Comparison of ENCODE assay signal across 1 cellular context in the genomic region with DNA sequence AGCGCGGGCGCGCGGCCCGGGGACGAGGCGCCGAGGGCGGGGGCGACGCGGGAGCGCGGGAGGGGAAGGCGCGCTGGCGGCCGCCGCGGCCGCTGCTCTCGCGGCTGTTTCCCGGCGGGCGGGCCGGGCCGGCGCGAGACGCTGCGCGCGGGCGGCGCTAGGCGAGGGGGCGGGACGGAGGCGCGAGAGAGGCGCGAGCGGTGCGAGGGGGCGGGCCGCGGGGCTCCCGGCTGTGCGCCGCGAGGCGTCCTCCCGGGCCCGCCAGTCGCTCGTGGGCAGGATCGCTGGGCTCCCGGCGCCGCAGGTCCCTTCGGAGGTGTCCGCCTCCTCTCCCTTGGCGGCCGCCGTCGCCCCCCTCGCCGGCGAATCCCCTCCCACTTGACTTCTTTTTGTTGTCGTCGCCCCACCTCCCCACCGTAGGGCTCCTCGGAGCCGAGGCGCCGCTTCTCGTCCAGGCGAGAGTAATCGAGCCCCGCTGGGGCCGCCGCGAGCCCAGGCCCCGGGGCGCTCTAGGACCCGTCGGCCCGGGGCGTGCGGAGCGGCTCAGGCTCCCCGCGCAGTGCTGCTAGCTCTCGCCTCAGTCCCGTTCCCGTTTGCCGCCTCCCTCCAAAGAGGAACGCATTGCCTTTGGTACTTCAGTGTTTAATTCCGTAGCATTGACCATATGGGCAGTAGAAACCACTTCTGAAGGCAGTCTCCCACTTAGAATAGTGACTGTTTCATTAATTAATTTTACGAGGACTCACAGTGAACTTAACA.
A peak's percentile ranks its signal among the peaks of the same experiment; 100 is the strongest.
TF ChIP-seq lines count a peak whose summit lies in the region.

A gene (minus strand): TSS at position 110 of the 759 bp plus-strand sequence. CDS start 330 bp downstream, outside the sequence.

TF ChIP-seq in GM12878, 131 proteins besides CTCF, POLR2A, EP300 and RAD21 (continued from another document and continues in another):
- TF ChIP-seq, protein P1, sequence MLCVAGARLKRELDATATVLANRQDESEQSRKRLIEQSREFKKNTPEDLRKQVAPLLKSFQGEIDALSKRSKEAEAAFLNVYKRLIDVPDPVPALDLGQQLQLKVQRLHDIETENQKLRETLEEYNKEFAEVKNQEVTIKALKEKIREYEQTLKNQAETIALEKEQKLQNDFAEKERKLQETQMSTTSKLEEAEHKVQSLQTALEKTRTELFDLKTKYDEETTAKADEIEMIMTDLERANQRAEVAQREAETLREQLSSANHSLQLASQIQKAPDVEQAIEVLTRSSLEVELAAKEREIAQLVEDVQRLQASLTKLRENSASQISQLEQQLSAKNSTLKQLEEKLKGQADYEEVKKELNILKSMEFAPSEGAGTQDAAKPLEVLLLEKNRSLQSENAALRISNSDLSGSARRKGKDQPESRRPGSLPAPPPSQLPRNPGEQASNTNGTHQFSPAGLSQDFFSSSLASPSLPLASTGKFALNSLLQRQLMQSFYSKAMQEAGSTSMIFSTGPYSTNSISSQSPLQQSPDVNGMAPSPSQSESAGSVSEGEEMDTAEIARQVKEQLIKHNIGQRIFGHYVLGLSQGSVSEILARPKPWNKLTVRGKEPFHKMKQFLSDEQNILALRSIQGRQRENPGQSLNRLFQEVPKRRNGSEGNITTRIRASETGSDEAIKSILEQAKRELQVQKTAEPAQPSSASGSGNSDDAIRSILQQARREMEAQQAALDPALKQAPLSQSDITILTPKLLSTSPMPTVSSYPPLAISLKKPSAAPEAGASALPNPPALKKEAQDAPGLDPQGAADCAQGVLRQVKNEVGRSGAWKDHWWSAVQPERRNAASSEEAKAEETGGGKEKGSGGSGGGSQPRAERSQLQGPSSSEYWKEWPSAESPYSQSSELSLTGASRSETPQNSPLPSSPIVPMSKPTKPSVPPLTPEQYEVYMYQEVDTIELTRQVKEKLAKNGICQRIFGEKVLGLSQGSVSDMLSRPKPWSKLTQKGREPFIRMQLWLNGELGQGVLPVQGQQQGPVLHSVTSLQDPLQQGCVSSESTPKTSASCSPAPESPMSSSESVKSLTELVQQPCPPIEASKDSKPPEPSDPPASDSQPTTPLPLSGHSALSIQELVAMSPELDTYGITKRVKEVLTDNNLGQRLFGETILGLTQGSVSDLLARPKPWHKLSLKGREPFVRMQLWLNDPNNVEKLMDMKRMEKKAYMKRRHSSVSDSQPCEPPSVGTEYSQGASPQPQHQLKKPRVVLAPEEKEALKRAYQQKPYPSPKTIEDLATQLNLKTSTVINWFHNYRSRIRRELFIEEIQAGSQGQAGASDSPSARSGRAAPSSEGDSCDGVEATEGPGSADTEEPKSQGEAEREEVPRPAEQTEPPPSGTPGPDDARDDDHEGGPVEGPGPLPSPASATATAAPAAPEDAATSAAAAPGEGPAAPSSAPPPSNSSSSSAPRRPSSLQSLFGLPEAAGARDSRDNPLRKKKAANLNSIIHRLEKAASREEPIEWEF (IDR thresholded peaks at IDR 0.05; ENCODE audit: insufficient replicate concordance, low read depth, low read length): peak; percentile 81
- TF ChIP-seq RBBP5 (conservative IDR thresholded peaks at IDR 0.05) (no peak), SIN3A (IDR thresholded peaks at IDR 0.05; ENCODE audit: low read depth, low read length) (peak; percentile 87; the same call in 1 of the 2 replicates), DPF2 (IDR thresholded peaks at IDR 0.05) (peak; percentile 64), ETV6 (conservative IDR thresholded peaks at IDR 0.05 in 1 of 2, IDR thresholded peaks at IDR 0.05 in 1 of 2; ENCODE audit: borderline replicate concordance in 1 of 2, low read depth in 1 of 2) (0 out of 4 replicates have a peak, but pooled peaks of 1 of the 2 experiments have one; percentile 29), JUND (IDR thresholded peaks at IDR 0.05; ENCODE audit: low read depth, low read length) (no peak), RUNX3 (IDR thresholded peaks at IDR 0.05; ENCODE audit: low read length) (peak; percentile 47), HDGF (IDR thresholded peaks at IDR 0.05) (no peak), CREB1 (IDR thresholded peaks at IDR 0.05; ENCODE audit: low read depth) (peak; percentile 66; the same call in 1 of the 2 replicates), NFYA (IDR thresholded peaks at IDR 0.05; ENCODE audit: borderline replicate concordance, low read depth, low read length) (no peak), RELA (IDR thresholded peaks at IDR 0.05; ENCODE audit: borderline replicate concordance, partially characterized antibody) (peak; percentile 75), TARDBP (IDR thresholded peaks at IDR 0.05; ENCODE audit: borderline replicate concordance) (no peak), CBFB (IDR thresholded peaks at IDR 0.05; ENCODE audit: low read depth) (no peak), ASH2L (IDR thresholded peaks at IDR 0.05; ENCODE audit: borderline replicate concordance, low read depth) (no peak; the same call in 1 of the 2 replicates), YY1 (IDR thresholded peaks at IDR 0.05; ENCODE audit: low read depth, low read length) (peak; percentile 90), ZNF24 (IDR thresholded peaks at IDR 0.05) (no peak), FOXM1 (IDR thresholded peaks at IDR 0.05; ENCODE audit: low read depth, low read length) (0 out of 2 replicates have a peak, but pooled peaks have one; percentile 20), IKZF1 (conservative IDR thresholded peaks at IDR 0.05) (peak; percentile 79), NFIC (IDR thresholded peaks at IDR 0.05; ENCODE audit: low read depth, low read length) (no peak), KLF5 (IDR thresholded peaks at IDR 0.05; ENCODE audit: partially characterized antibody) (peak; percentile 89)
- TF ChIP-seq, protein P2, sequence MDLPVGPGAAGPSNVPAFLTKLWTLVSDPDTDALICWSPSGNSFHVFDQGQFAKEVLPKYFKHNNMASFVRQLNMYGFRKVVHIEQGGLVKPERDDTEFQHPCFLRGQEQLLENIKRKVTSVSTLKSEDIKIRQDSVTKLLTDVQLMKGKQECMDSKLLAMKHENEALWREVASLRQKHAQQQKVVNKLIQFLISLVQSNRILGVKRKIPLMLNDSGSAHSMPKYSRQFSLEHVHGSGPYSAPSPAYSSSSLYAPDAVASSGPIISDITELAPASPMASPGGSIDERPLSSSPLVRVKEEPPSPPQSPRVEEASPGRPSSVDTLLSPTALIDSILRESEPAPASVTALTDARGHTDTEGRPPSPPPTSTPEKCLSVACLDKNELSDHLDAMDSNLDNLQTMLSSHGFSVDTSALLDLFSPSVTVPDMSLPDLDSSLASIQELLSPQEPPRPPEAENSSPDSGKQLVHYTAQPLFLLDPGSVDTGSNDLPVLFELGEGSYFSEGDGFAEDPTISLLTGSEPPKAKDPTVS (IDR thresholded peaks at IDR 0.05; ENCODE audit: low read depth, low read length): no peak
- TF ChIP-seq, protein P3, sequence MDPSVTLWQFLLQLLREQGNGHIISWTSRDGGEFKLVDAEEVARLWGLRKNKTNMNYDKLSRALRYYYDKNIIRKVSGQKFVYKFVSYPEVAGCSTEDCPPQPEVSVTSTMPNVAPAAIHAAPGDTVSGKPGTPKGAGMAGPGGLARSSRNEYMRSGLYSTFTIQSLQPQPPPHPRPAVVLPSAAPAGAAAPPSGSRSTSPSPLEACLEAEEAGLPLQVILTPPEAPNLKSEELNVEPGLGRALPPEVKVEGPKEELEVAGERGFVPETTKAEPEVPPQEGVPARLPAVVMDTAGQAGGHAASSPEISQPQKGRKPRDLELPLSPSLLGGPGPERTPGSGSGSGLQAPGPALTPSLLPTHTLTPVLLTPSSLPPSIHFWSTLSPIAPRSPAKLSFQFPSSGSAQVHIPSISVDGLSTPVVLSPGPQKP (IDR thresholded peaks at IDR 0.05; ENCODE audit: low read depth, low read length): no peak
- TF ChIP-seq, protein P4, sequence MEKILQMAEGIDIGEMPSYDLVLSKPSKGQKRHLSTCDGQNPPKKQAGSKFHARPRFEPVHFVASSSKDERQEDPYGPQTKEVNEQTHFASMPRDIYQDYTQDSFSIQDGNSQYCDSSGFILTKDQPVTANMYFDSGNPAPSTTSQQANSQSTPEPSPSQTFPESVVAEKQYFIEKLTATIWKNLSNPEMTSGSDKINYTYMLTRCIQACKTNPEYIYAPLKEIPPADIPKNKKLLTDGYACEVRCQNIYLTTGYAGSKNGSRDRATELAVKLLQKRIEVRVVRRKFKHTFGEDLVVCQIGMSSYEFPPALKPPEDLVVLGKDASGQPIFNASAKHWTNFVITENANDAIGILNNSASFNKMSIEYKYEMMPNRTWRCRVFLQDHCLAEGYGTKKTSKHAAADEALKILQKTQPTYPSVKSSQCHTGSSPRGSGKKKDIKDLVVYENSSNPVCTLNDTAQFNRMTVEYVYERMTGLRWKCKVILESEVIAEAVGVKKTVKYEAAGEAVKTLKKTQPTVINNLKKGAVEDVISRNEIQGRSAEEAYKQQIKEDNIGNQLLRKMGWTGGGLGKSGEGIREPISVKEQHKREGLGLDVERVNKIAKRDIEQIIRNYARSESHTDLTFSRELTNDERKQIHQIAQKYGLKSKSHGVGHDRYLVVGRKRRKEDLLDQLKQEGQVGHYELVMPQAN (conservative IDR thresholded peaks at IDR 0.05): peak; percentile 53
- TF ChIP-seq, protein P5, sequence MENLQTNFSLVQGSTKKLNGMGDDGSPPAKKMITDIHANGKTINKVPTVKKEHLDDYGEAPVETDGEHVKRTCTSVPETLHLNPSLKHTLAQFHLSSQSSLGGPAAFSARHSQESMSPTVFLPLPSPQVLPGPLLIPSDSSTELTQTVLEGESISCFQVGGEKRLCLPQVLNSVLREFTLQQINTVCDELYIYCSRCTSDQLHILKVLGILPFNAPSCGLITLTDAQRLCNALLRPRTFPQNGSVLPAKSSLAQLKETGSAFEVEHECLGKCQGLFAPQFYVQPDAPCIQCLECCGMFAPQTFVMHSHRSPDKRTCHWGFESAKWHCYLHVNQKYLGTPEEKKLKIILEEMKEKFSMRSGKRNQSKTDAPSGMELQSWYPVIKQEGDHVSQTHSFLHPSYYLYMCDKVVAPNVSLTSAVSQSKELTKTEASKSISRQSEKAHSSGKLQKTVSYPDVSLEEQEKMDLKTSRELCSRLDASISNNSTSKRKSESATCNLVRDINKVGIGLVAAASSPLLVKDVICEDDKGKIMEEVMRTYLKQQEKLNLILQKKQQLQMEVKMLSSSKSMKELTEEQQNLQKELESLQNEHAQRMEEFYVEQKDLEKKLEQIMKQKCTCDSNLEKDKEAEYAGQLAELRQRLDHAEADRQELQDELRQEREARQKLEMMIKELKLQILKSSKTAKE (IDR thresholded peaks at IDR 0.05; ENCODE audit: low read depth, poor library complexity, severe bottlenecking): no peak
- TF ChIP-seq, protein P6, sequence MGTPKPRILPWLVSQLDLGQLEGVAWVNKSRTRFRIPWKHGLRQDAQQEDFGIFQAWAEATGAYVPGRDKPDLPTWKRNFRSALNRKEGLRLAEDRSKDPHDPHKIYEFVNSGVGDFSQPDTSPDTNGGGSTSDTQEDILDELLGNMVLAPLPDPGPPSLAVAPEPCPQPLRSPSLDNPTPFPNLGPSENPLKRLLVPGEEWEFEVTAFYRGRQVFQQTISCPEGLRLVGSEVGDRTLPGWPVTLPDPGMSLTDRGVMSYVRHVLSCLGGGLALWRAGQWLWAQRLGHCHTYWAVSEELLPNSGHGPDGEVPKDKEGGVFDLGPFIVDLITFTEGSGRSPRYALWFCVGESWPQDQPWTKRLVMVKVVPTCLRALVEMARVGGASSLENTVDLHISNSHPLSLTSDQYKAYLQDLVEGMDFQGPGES (IDR thresholded peaks at IDR 0.05): no peak
- TF ChIP-seq, protein P7, sequence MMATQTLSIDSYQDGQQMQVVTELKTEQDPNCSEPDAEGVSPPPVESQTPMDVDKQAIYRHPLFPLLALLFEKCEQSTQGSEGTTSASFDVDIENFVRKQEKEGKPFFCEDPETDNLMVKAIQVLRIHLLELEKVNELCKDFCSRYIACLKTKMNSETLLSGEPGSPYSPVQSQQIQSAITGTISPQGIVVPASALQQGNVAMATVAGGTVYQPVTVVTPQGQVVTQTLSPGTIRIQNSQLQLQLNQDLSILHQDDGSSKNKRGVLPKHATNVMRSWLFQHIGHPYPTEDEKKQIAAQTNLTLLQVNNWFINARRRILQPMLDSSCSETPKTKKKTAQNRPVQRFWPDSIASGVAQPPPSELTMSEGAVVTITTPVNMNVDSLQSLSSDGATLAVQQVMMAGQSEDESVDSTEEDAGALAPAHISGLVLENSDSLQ (IDR thresholded peaks at IDR 0.05): no peak
- TF ChIP-seq, protein P8, sequence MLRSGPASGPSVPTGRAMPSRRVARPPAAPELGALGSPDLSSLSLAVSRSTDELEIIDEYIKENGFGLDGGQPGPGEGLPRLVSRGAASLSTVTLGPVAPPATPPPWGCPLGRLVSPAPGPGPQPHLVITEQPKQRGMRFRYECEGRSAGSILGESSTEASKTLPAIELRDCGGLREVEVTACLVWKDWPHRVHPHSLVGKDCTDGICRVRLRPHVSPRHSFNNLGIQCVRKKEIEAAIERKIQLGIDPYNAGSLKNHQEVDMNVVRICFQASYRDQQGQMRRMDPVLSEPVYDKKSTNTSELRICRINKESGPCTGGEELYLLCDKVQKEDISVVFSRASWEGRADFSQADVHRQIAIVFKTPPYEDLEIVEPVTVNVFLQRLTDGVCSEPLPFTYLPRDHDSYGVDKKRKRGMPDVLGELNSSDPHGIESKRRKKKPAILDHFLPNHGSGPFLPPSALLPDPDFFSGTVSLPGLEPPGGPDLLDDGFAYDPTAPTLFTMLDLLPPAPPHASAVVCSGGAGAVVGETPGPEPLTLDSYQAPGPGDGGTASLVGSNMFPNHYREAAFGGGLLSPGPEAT (IDR thresholded peaks at IDR 0.05; ENCODE audit: low read depth): peak; percentile 97
- TF ChIP-seq, protein P9, sequence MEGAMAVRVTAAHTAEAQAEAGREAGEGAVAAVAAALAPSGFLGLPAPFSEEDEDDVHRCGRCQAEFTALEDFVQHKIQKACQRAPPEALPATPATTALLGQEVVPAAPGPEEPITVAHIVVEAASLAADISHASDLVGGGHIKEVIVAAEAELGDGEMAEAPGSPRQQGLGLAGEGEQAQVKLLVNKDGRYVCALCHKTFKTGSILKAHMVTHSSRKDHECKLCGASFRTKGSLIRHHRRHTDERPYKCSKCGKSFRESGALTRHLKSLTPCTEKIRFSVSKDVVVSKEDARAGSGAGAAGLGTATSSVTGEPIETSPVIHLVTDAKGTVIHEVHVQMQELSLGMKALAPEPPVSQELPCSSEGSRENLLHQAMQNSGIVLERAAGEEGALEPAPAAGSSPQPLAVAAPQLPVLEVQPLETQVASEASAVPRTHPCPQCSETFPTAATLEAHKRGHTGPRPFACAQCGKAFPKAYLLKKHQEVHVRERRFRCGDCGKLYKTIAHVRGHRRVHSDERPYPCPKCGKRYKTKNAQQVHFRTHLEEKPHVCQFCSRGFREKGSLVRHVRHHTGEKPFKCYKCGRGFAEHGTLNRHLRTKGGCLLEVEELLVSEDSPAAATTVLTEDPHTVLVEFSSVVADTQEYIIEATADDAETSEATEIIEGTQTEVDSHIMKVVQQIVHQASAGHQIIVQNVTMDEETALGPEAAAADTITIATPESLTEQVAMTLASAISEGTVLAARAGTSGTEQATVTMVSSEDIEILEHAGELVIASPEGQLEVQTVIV (IDR thresholded peaks at IDR 0.05; ENCODE audit: borderline replicate concordance, partially characterized antibody): peak; percentile 59
